ENCODE assay signal across 12 cellular contexts in genomic region chr20:41480054-41480770, GRCh38.
A peak's percentile ranks its signal among the peaks of the same experiment; 100 is the strongest.
DNase-seq lines count a peak whose midpoint lies in the region; ATAC-seq and TF ChIP-seq lines count a peak whose summit lies in the region.
"Had no signal": no experiment of that assay in that cellular context is flagged by ENCODE, and none has a peak within 500 bp of the region (broad histone marks: within the 10 kb centered on the region; RNA-seq: fewer than 3 reads in every experiment).

No MANE protein-coding gene starts in this region.

- no peak overlapping the region for H3K4me3 ChIP-seq in SJSA1
- H3K4me3 ChIP-seq: body of pancreas had no signal

- H3K36me3 Mint-ChIP-seq in endothelial cell (ENCODE audit: low read depth, unreplicated experiment), result peaks cover 11% of the 10 kb centered on the region

- TF ChIP-seq CTCF in GM10266 (IDR thresholded peaks at IDR 0.05; ENCODE audit: control insufficient read depth, insufficient read depth, low read depth, missing control alignments), result no peak
- TF ChIP-seq CTCF in endothelial cell (IDR thresholded peaks at IDR 0.05; ENCODE audit: unreplicated experiment), result no peak

- H3K9me3 Mint-ChIP-seq in endothelial cell (ENCODE audit: unreplicated experiment), result no peaks in the 10 kb centered on the region

- peaks cover 9% of the 10 kb centered on the region for H3K4me1 Mint-ChIP-seq in endothelial cell (ENCODE audit: unreplicated experiment)

- DNase-seq in AML-193 (lab: John Stamatoyannopoulos, UW) (peak; percentile 35 to 43), GM10266 (ENCODE audit: extremely low spot score) (peak; percentile 6), SJSA1 (ENCODE audit: low read depth in 1 of 2, low spot score in 2 of 2) (no peak), endothelial cell (ENCODE audit: low spot score) (no peak), A172 (ENCODE audit: low spot score) (no peak), NCI-H2196 treated with DMSO at 0.1 percent for 48 hours (lab: John Stamatoyannopoulos, UW; ENCODE audit: unreplicated experiment) (no peak), dedifferentiated amniotic fluid mesenchymal stem cell (ENCODE audit: extremely low spot score) (no peak)
- DNase-seq: body of pancreas; left ventricle myocardium superior; NK-92 treated with Interleukin-12 subunit alpha and Interleukin-12 subunit beta, amount 100 ng/mL, for 24 hours had no signal

- peak overlapping the region; percentile 1 for H3K27ac Mint-ChIP-seq in endothelial cell (ENCODE audit: unreplicated experiment)

- H3K9me3 ChIP-seq in SJSA1 (replicated peaks), result 0 out of 2 replicates have a peak, but pooled peaks cover 2% of the 10 kb centered on the region
- H3K9me3 ChIP-seq: body of pancreas had no signal

- peaks cover 38% of the 10 kb centered on the region for H3K36me3 ChIP-seq in SJSA1

- H3K4me1 ChIP-seq in SJSA1 (replicated peaks), result peaks cover 39% of the 10 kb centered on the region

- H3K4me3 Mint-ChIP-seq in endothelial cell (ENCODE audit: unreplicated experiment), result no peak overlapping the region

- peak overlapping the region; percentile 91; the same call in 1 of the 2 replicates for H3K27ac ChIP-seq in SJSA1
- H3K27ac ChIP-seq: C4-2B had no signal

- no peaks in the 10 kb centered on the region for H3K27me3 ChIP-seq in SJSA1 (replicated peaks)
- H3K27me3 ChIP-seq: body of pancreas had no signal

- no peak for ATAC-seq in GM19351 (IDR thresholded peaks at IDR 0.05; ENCODE audit: unreplicated experiment)
- ATAC-seq: body of pancreas, left ventricle myocardium superior had no signal

- no peaks in the 10 kb centered on the region for H3K27me3 Mint-ChIP-seq in endothelial cell (ENCODE audit: unreplicated experiment)

Comparison
In these comparisons a context has a peak if more than half of its experiments do, and no peak if none do; other contexts are left out.
1. DNase-seq: peak in AML-193 (2 of 2) and GM10266 (single experiment); none in SJSA1 (0 of 2), endothelial cell (single experiment), A172 (single experiment), NCI-H2196 treated with DMSO at 0.1 percent for 48 hours (single experiment) and dedifferentiated amniotic fluid mesenchymal stem cell (single experiment).